16 cellular contexts compared by ENCODE assay signal in genomic region chr17:74373838-74374606, GRCh38. TPM values are rescaled to one million over a fixed set of nuclear protein-coding genes. Genes with fewer than 3 reads are reported as not detected.
A peak's percentile ranks its signal among the peaks of the same experiment; 100 is the strongest.
DNase-seq lines count a peak whose midpoint lies in the region; ATAC-seq and TF ChIP-seq lines count a peak whose summit lies in the region.
"Had no signal": no experiment of that assay in that cellular context is flagged by ENCODE, and none has a peak within 500 bp of the region (broad histone marks: within the 10 kb centered on the region; RNA-seq: fewer than 3 reads in every experiment).

No MANE protein-coding gene starts in this region.

- no peaks in the 10 kb centered on the region for H3K9me3 ChIP-seq in left ventricle myocardium inferior (replicated peaks)

- peaks cover 27% of the 10 kb centered on the region for H3K4me1 Mint-ChIP-seq in progenitor cell of endocrine pancreas (ENCODE audit: low read depth)

- H3K27ac ChIP-seq in left ventricle myocardium inferior (replicated peaks): peak overlapping the region; percentile 59

- no peaks in the 10 kb centered on the region for H3K36me3 Mint-ChIP-seq in progenitor cell of endocrine pancreas (ENCODE audit: insufficient read depth)
- H3K36me3 Mint-ChIP-seq: activated naive CD4-positive, alpha-beta T cell treated with anti-CD3 and anti-CD28 coated beads, Interleukin-2, amount 50 U/mL, for 72 hours; CD8-positive, alpha-beta T cell; stimulated activated naive B cell treated with anti-CD40 and anti-IgM and Interleukin-4, amounts not matched to agents 10 μg/mL and 1 μg/mL and 100 μg/mL, for 72 hours had no signal

- no peaks in the 10 kb centered on the region for H3K27me3 Mint-ChIP-seq in progenitor cell of endocrine pancreas

- no peak overlapping the region for H3K4me3 ChIP-seq in left ventricle myocardium inferior

- DNase-seq in HT-29 (ENCODE audit: low spot score): peak; percentile 65
- peak; percentile 6 for DNase-seq in NCI-H748 treated with DMSO at 0.1 percent for 48 hours (lab: John Stamatoyannopoulos, UW)
- DNase-seq in left ventricle myocardium inferior: peak; percentile 25
- DNase-seq in progenitor cell of endocrine pancreas (ENCODE audit: low spot score, unreplicated experiment): peak; percentile 47
- no peak for DNase-seq in HUDEP-2 (lab: John Stamatoyannopoulos, UW; ENCODE audit: unreplicated experiment in 76 of 76)
- DNase-seq: activated CD4-positive, alpha-beta memory T cell treated with anti-CD3 and anti-CD28 coated beads, Interleukin-2, amount 10 ng/mL, durations not matched to agents 7 days and 5 days; CD8-positive, alpha-beta T cell; dermis blood vessel endothelial cell; NCI-H446; stimulated activated naive B cell treated with anti-CD40 and anti-IgM and Interleukin-4, amounts not matched to agents 10 μg/mL and 1 μg/mL and 100 μg/mL, for 72 hours; T-helper 1 cell had no signal

- intact Hi-C loops in left ventricle myocardium inferior (cut with micrococcal nuclease): no loop called here

- H3K9me3 Mint-ChIP-seq in progenitor cell of endocrine pancreas (ENCODE audit: low read depth): no peaks in the 10 kb centered on the region
- H3K9me3 Mint-ChIP-seq: activated CD4-positive, alpha-beta memory T cell treated with anti-CD3 and anti-CD28 coated beads, Interleukin-2, amount 10 ng/mL, durations not matched to agents 7 days and 5 days; activated naive CD4-positive, alpha-beta T cell treated with anti-CD3 and anti-CD28 coated beads, Interleukin-2, amount 50 U/mL, for 72 hours; CD8-positive, alpha-beta T cell; stimulated activated naive B cell treated with anti-CD40 and anti-IgM and Interleukin-4, amounts not matched to agents 10 μg/mL and 1 μg/mL and 100 μg/mL, for 72 hours had no signal

- H3K27ac Mint-ChIP-seq in progenitor cell of endocrine pancreas: peak overlapping the region; percentile 97
- H3K27ac Mint-ChIP-seq: activated CD4-positive, alpha-beta memory T cell treated with anti-CD3 and anti-CD28 coated beads, Interleukin-2, amount 10 ng/mL, durations not matched to agents 7 days and 5 days; activated naive CD4-positive, alpha-beta T cell treated with anti-CD3 and anti-CD28 coated beads, Interleukin-2, amount 50 U/mL, for 72 hours; CD8-positive, alpha-beta T cell; stimulated activated naive B cell treated with anti-CD40 and anti-IgM and Interleukin-4, amounts not matched to agents 10 μg/mL and 1 μg/mL and 100 μg/mL, for 72 hours had no signal

- no peak for ATAC-seq in HG02852 (IDR thresholded peaks at IDR 0.05; ENCODE audit: unreplicated experiment)
- no peak for ATAC-seq in GM21737 (IDR thresholded peaks at IDR 0.05; ENCODE audit: unreplicated experiment)
- no peak for ATAC-seq in GM19452 (IDR thresholded peaks at IDR 0.05; ENCODE audit: unreplicated experiment)
- ATAC-seq: activated naive CD4-positive, alpha-beta T cell treated with anti-CD3 and anti-CD28 coated beads, Interleukin-2, amount 50 U/mL, for 72 hours; CD8-positive, alpha-beta T cell; stimulated activated naive B cell treated with anti-CD40 and anti-IgM and Interleukin-4, amounts not matched to agents 10 μg/mL and 1 μg/mL and 100 μg/mL, for 72 hours had no signal

- H3K4me1 ChIP-seq in left ventricle myocardium inferior: peaks cover 11% of the 10 kb centered on the region

- TF ChIP-seq CTCF in left ventricle myocardium inferior (IDR thresholded peaks at IDR 0.05; ENCODE audit: borderline replicate concordance): no peak
- no peak for TF ChIP-seq CTCF in progenitor cell of endocrine pancreas (IDR thresholded peaks at IDR 0.05; ENCODE audit: unreplicated experiment)

- no peaks in the 10 kb centered on the region for H3K36me3 ChIP-seq in left ventricle myocardium inferior

- H3K27me3 ChIP-seq in left ventricle myocardium inferior (ENCODE audit: low read depth): peaks cover 16% of the 10 kb centered on the region

- peak overlapping the region; percentile 19 for H3K4me3 Mint-ChIP-seq in progenitor cell of endocrine pancreas (ENCODE audit: low read depth)
- H3K4me3 Mint-ChIP-seq: activated CD4-positive, alpha-beta memory T cell treated with anti-CD3 and anti-CD28 coated beads, Interleukin-2, amount 10 ng/mL, durations not matched to agents 7 days and 5 days; CD8-positive, alpha-beta T cell; stimulated activated naive B cell treated with anti-CD40 and anti-IgM and Interleukin-4, amounts not matched to agents 10 μg/mL and 1 μg/mL and 100 μg/mL, for 72 hours had no signal

RNA-seq across cellular contexts. Expression of gene GPR142, which starts 6.7 kb away (rescaled TPM):
- total RNA-seq in HT-29 (2014; rRNA removed; shearing (Covaris generic)): 0.15 and 1.3 TPM in 2 replicates
- total RNA-seq in left ventricle myocardium inferior (not detected), progenitor cell of endocrine pancreas (6.0 and 6.6 TPM in 2 replicates)
- total RNA-seq: activated naive CD4-positive, alpha-beta T cell treated with anti-CD3 and anti-CD28 coated beads, Interleukin-2, amount 50 U/mL, for 72 hours; CD8-positive, alpha-beta T cell; myocyte had no signal

RNA-seq across cellular contexts. Expression of gene BTBD17, which starts 12.4 kb away (rescaled TPM):
- 0.10 and 0.44 TPM in 2 replicates for total RNA-seq in HT-29 (2014; rRNA removed; shearing (Covaris generic))
- total RNA-seq in left ventricle myocardium inferior: not detected
- total RNA-seq in progenitor cell of endocrine pancreas: 2.8 and 3.4 TPM in 2 replicates
- total RNA-seq: activated naive CD4-positive, alpha-beta T cell treated with anti-CD3 and anti-CD28 coated beads, Interleukin-2, amount 50 U/mL, for 72 hours; CD8-positive, alpha-beta T cell; myocyte had no signal

RNA-seq across cellular contexts. Expression of gene KIF19, which starts 48.0 kb away (rescaled TPM):
- 2.4 and 2.5 TPM in 2 replicates for total RNA-seq in HT-29 (2014; rRNA removed; shearing (Covaris generic))
- total RNA-seq in left ventricle myocardium inferior: 0.08 TPM
- total RNA-seq in progenitor cell of endocrine pancreas: 1.7 and 2.2 TPM in 2 replicates
- total RNA-seq: myocyte had no signal

RNA-seq across cellular contexts. Expression of gene GPRC5C, which starts 57.9 kb away (rescaled TPM):
- total RNA-seq in HT-29 (2014; rRNA removed; shearing (Covaris generic)): 145 and 149 TPM in 2 replicates
- total RNA-seq in left ventricle myocardium inferior (32.0 TPM), progenitor cell of endocrine pancreas (182 and 207 TPM in 2 replicates)
- total RNA-seq: myocyte had no signal

Comparison
In these comparisons a context has a peak if more than half of its experiments do, and no peak if none do; other contexts are left out.
1. DNase-seq: peak in HT-29 (single experiment), NCI-H748 treated with DMSO at 0.1 percent for 48 hours (single experiment), left ventricle myocardium inferior (single experiment) and progenitor cell of endocrine pancreas (single experiment); none in HUDEP-2 (0 of 76).